ENCODE assay signal across 1 cellular context in genomic region chr4:158811216-158811540, GRCh38.
TF ChIP-seq lines count a peak whose summit lies in the region.

No MANE protein-coding gene starts in this region.

TF ChIP-seq in WTC11, 78 proteins besides CTCF, POLR2A, EP300 and RAD21 (continued from another document):
- TF ChIP-seq NR1H2 (CRISPR knock-in tag; IDR thresholded peaks at IDR 0.05) (no peak), SMAD4 (CRISPR knock-in tag; IDR thresholded peaks at IDR 0.05) (no peak), GRHL2 (CRISPR knock-in tag; IDR thresholded peaks at IDR 0.05; ENCODE audit: insufficient replicate concordance, severe bottlenecking) (no peak), MLX (CRISPR knock-in tag; IDR thresholded peaks at IDR 0.05) (no peak)
